In genomic region chr13:70339738-70340137, GRCh38 we compare ENCODE assay signal across 1 cellular context.
TF ChIP-seq lines count a peak whose summit lies in the region.

No MANE protein-coding gene starts in this region.

TF ChIP-seq in Ishikawa, 13 proteins besides CTCF, POLR2A, EP300 and RAD21 (continued from another document):
- TF ChIP-seq USF1 (IDR thresholded peaks at IDR 0.05) = no peak
- no peak for TF ChIP-seq FOXM1 (IDR thresholded peaks at IDR 0.05; ENCODE audit: borderline replicate concordance, low read depth)
- TF ChIP-seq NFIC (IDR thresholded peaks at IDR 0.05) = no peak
- no peak for TF ChIP-seq MAX (IDR thresholded peaks at IDR 0.05)
TF ChIP-seq in Ishikawa: peak in this region for 0.
